18 cellular contexts compared by ENCODE assay signal in genomic region chr6:76708641-76709331, GRCh38.
"Had no signal": no experiment of that assay in that cellular context is flagged by ENCODE, and none has a peak within 500 bp of the region (broad histone marks: within the 10 kb centered on the region; RNA-seq: fewer than 3 reads in every experiment).

No MANE protein-coding gene starts in this region.

- H3K36me3 ChIP-seq: cardiac muscle cell, esophagus muscularis mucosa, gastrocnemius medialis, prostate gland, upper lobe of right lung, WERI-Rb-1 had no signal

- ATAC-seq: body of pancreas; gastrocnemius medialis; left cardiac atrium; natural killer cell treated with Interleukin-12 subunit alpha and Interleukin-12 subunit beta and Interleukin-15 and Interleukin-18, amount 100 ng/mL, for 72 hours; upper lobe of right lung had no signal

- DNase-seq: activated CD4-positive, alpha-beta T cell treated with anti-CD3 and anti-CD28 coated beads for 1 hour; activated CD4-positive, alpha-beta T cell treated with anti-CD3 and anti-CD28 coated beads, Interleukin-2, amount 50 U/mL, for 1 hour; activated gamma-delta T cell treated with Interleukin-2 at 50 U/mL for 16 hours; activated T-cell treated with anti-CD3 and anti-CD28 coated beads, Interleukin-2, amount 50 U/mL, for 1 hour; anterior cingulate cortex; effector memory CD4-positive, alpha-beta T cell; gastrocnemius medialis; hippocampal formation; left cardiac atrium; stimulated activated CD4-positive, alpha-beta T cell treated with anti-CD3 and anti-CD28 coated beads, Interleukin-2, amount 100 ng/mL, for 48 hours; stimulated activated naive CD4-positive, alpha-beta T cell; upper lobe of right lung; WERI-Rb-1 had no signal

- H3K4me3 ChIP-seq: body of pancreas, cardiac muscle cell, esophagus muscularis mucosa, gastrocnemius medialis, prostate gland, upper lobe of right lung had no signal

- H3K4me1 ChIP-seq: body of pancreas, esophagus muscularis mucosa, gastrocnemius medialis, prostate gland, upper lobe of right lung had no signal

- H3K27me3 ChIP-seq: body of pancreas, cardiac muscle cell, esophagus muscularis mucosa, gastrocnemius medialis, upper lobe of right lung had no signal

- H3K9me3 ChIP-seq: body of pancreas, esophagus muscularis mucosa, gastrocnemius medialis, prostate gland, upper lobe of right lung had no signal

- H3K27ac ChIP-seq: body of pancreas, cardiac muscle cell, esophagus muscularis mucosa, gastrocnemius medialis, prostate gland, upper lobe of right lung, WERI-Rb-1 had no signal
